9 cellular contexts compared by ENCODE assay signal in genomic region chr3:103127737-103128136, GRCh38.
DNase-seq lines count a peak whose midpoint lies in the region; ATAC-seq lines count a peak whose summit lies in the region.
"Had no signal": no experiment of that assay in that cellular context is flagged by ENCODE, and none has a peak within 500 bp of the region (broad histone marks: within the 10 kb centered on the region; RNA-seq: fewer than 3 reads in every experiment).

No MANE protein-coding gene starts in this region.

- ATAC-seq in GM19035 (IDR thresholded peaks at IDR 0.05; ENCODE audit: unreplicated experiment): peak; percentile 97
- ATAC-seq in HG02588 (IDR thresholded peaks at IDR 0.05; ENCODE audit: unreplicated experiment): peak; percentile 88
- ATAC-seq in HG03469 (IDR thresholded peaks at IDR 0.05; ENCODE audit: unreplicated experiment): peak; percentile 92

- DNase-seq in kidney glomerular epithelial cell (lab: John Stamatoyannopoulos, UW) (peak; percentile 44), NCI-H82 (lab: John Stamatoyannopoulos, UW) (no peak), NCI-H146 (lab: John Stamatoyannopoulos, UW) (no peak), AG20443 (ENCODE audit: low spot score) (no peak)
- DNase-seq: amygdala, IMR-90 had no signal
